Comparison of ENCODE assay signal across 8 cellular contexts in the genomic region with DNA sequence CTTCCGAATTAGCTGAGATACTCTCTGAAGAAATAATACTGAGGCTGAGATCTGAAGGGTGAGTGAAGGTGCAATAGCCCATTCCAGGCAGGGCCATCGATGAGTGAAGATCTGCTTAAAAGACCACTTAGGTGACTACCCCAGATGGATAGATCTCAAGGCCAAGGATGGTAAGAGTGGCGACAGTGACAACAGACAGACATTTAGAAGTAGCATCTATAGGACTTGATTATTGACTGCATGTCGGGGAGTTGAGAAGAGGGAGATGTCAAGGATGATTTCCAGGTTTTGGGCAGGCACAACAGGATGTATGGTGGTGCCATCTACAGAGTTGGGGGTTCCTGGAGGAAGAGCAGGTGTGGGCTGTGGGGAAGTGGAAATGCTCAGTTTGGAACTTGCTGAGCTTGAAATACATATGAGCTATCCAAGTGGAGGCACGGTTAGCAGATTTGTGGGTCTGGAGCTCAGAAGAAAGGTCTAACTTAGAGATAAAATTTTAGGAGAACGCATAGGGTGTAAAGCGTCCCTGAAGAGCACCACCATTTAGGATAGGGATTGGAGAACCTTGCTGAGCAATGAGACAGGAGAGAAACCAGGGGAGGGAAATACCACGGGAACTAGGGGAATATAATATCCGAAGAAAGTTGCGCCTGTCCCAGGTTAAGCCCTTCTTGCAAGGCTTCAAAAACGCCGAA. TPM values are rescaled to one million over a fixed set of nuclear protein-coding genes. Genes with fewer than 3 reads are reported as not detected.
DNase-seq lines count a peak whose midpoint lies in the region; ATAC-seq and TF ChIP-seq lines count a peak whose summit lies in the region.

No MANE protein-coding gene starts in this region.

- peaks cover 10% of the 10 kb centered on the region for H3K4me1 Mint-ChIP-seq in WTC11

- H3K4me3 ChIP-seq in fibroblast of villous mesenchyme (ENCODE audit: low read depth, low read length) (peak overlapping the region; percentile 84), neutrophil (ENCODE audit: low read depth in 1 of 2, low read length in 1 of 2) (peak overlapping the region; percentile 75 to 90)

- TF ChIP-seq CTCF in WTC11 (IDR thresholded peaks at IDR 0.05) (no peak), fibroblast of villous mesenchyme (IDR thresholded peaks at IDR 0.05; ENCODE audit: insufficient read depth, low read depth, low read length) (no peak), neutrophil (IDR thresholded peaks at IDR 0.05) (no peak)

- no peaks in the 10 kb centered on the region for H3K27me3 Mint-ChIP-seq in WTC11 (ENCODE audit: low read depth)

- H3K27ac ChIP-seq in neutrophil, result peak overlapping the region; percentile 87

- DNase-seq in SKM-1 treated with dmso at 0.1 percent for 144 hours (lab: John Stamatoyannopoulos, UW; ENCODE audit: unreplicated experiment) (peak; percentile 54), SKM-1 (lab: John Stamatoyannopoulos, UW; ENCODE audit: unreplicated experiment) (no peak), WTC11 (ENCODE audit: low spot score) (no peak), fibroblast of villous mesenchyme (ENCODE audit: low read depth) (no peak), NCI-H2107 (lab: John Stamatoyannopoulos, UW) (no peak)
- no peak for DNase-seq in stimulated activated CD4-positive, alpha-beta T cell treated with anti-CD3 and anti-CD28 coated beads, Interleukin-4, amount 100 ng/mL, for 1 hour

- H3K36me3 Mint-ChIP-seq in WTC11, result peaks cover 7% of the 10 kb centered on the region; the same call in 1 of the 2 replicates

- ATAC-seq in HG03196 (IDR thresholded peaks at IDR 0.05; ENCODE audit: unreplicated experiment), result peak; percentile 7
- ATAC-seq in WTC11, result peak; percentile 16

- peaks cover 13 to 15% of the 10 kb centered on the region in 2 experiments for H3K4me1 ChIP-seq in neutrophil (ENCODE audit: control insufficient read depth in 1 of 2, insufficient read depth in 1 of 2, low read depth in 1 of 2, low read length in 1 of 2)

- peak overlapping the region; percentile 99 for H3K27ac Mint-ChIP-seq in WTC11

- H3K4me3 Mint-ChIP-seq in WTC11, result peak overlapping the region; percentile 90

- CTCF ChIA-PET in WTC11 (lab: Charles Lee), result interaction anchor here (1.0 to 2.3 kb wide), 5 partner anchors 29 to 613 kb away, joined by 3 to 11 read pairs (median 4); partner anchors contain the start of genes ANKRD37 and LRP2BP

- POLR2A ChIA-PET in WTC11 (lab: Charles Lee), result no interaction called here

- H3K9me3 Mint-ChIP-seq in WTC11, result no peaks in the 10 kb centered on the region

- H3K9me3 ChIP-seq in neutrophil, result no peaks in the 10 kb centered on the region

- peaks cover 10% of the 10 kb centered on the region for H3K36me3 ChIP-seq in neutrophil

- H3K27me3 ChIP-seq in neutrophil, result peaks cover 32% of the 10 kb centered on the region

TF ChIP-seq in WTC11, 78 proteins besides CTCF, POLR2A, EP300 and RAD21:
- TF ChIP-seq NR2C2 (CRISPR knock-in tag; IDR thresholded peaks at IDR 0.05) (no peak), ZNF281 (CRISPR knock-in tag; IDR thresholded peaks at IDR 0.05) (no peak), E2F1 (CRISPR knock-in tag; IDR thresholded peaks at IDR 0.05) (no peak), SMAD3 (CRISPR knock-in tag; IDR thresholded peaks at IDR 0.05; ENCODE audit: borderline replicate concordance) (no peak), GTF2I (CRISPR knock-in tag; conservative IDR thresholded peaks at IDR 0.05) (no peak), IRF1 (CRISPR knock-in tag; IDR thresholded peaks at IDR 0.05) (no peak), CREB1 (CRISPR knock-in tag; IDR thresholded peaks at IDR 0.05) (no peak), ESRRA (CRISPR knock-in tag; IDR thresholded peaks at IDR 0.05; ENCODE audit: borderline replicate concordance) (no peak), AR (CRISPR knock-in tag; IDR thresholded peaks at IDR 0.05) (no peak)
- TF ChIP-seq, protein P1, sequence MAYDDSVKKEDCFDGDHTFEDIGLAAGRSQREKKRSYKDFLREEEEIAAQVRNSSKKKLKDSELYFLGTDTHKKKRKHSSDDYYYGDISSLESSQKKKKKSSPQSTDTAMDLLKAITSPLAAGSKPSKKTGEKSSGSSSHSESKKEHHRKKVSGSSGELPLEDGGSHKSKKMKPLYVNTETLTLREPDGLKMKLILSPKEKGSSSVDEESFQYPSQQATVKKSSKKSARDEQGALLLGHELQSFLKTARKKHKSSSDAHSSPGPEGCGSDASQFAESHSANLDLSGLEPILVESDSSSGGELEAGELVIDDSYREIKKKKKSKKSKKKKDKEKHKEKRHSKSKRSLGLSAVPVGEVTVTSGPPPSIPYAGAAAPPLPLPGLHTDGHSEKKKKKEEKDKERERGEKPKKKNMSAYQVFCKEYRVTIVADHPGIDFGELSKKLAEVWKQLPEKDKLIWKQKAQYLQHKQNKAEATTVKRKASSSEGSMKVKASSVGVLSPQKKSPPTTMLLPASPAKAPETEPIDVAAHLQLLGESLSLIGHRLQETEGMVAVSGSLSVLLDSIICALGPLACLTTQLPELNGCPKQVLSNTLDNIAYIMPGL (CRISPR knock-in tag; IDR thresholded peaks at IDR 0.05), result no peak

RNA-seq across cellular contexts. Expression of gene UFSP2, which starts 0.7 kb away (rescaled TPM):
- total RNA-seq in WTC11 (2021) (29.6 to 33.0 TPM (median 30.8 TPM) in 3 replicates), fibroblast of villous mesenchyme (30.3 and 42.7 TPM in 2 replicates)

RNA-seq across cellular contexts. Expression of gene ANKRD37, which starts 28.4 kb away (rescaled TPM):
- total RNA-seq in WTC11 (2021), result 3.0 to 6.5 TPM (median 5.6 TPM) in 3 replicates
- total RNA-seq in fibroblast of villous mesenchyme, result 3.0 and 3.2 TPM in 2 replicates

RNA-seq across cellular contexts. Expression of gene LRP2BP, which starts 29.3 kb away (rescaled TPM):
- total RNA-seq in WTC11 (2021) (0.33 to 0.69 TPM (median 0.39 TPM) in 3 replicates), fibroblast of villous mesenchyme (0.32 and 1.3 TPM in 2 replicates)

RNA-seq across cellular contexts. Expression of gene CCDC110, which starts 46.5 kb away (rescaled TPM):
- total RNA-seq in WTC11 (2021) (2.1 to 2.9 TPM (median 2.2 TPM) in 3 replicates), fibroblast of villous mesenchyme (0.32 and 0.43 TPM in 2 replicates)
